In the genomic region with DNA sequence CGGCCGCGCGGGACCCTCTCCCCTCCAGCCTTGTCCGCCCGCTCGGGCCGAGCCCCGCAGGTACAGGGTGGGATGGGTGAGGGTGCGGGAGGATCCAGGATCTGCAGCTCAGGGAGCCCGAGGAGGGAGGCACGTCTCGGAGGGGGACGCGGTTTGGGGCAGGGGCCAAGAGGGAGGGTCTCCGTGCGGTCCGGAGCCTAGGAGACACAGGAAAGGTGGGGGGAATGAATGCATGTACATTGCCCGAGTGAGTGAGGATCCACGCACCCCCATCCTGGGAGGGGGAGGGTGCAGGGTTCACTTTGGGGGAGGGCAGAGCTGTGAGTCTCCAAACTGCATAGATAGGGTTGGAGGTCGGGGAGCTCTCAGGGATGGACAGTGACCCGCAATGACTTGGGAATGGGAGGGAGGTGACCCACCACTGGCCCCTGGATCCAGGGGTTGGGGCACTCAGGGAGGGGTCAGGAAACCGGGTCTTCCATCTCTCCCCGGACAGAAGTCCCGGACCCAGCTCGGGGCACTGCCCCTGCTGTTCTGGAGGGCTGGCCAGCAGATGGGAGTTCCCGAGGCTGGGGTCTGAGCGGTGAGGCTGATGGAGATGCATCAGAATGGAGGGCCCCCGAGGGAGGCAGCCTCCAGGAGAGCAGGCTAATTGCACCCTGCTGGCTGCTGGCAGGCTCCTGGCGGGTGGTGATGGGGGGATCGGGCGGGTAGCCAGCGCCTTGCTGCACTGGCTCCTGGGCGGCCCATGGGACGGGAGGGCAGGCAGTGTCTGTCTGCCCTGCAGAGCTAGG, we compare ENCODE assay signal across 13 cellular contexts. TPM values are rescaled to one million over a fixed set of nuclear protein-coding genes. Genes with fewer than 3 reads are reported as not detected.
DNase-seq lines count a peak whose midpoint lies in the region; ATAC-seq and TF ChIP-seq lines count a peak whose summit lies in the region.
"Had no signal": no experiment of that assay in that cellular context is flagged by ENCODE, and none has a peak within 500 bp of the region (broad histone marks: within the 10 kb centered on the region; RNA-seq: fewer than 3 reads in every experiment).

No MANE protein-coding gene starts in this region.

- intact Hi-C loops in spleen (cut with DNase I; ENCODE audit: low total_unique reads): no loop called here

- WGBS in spleen, 5 donors: 2 to 22% (median 19%) methylated on average over 19 to 35 of the region's 35 CpGs

- no peak overlapping the region for H3K27ac Mint-ChIP-seq in activated naive CD4-positive, alpha-beta T cell treated with anti-CD3 and anti-CD28 coated beads, Interleukin-2, amount 50 U/mL, for 24 hours
- H3K27ac Mint-ChIP-seq in stimulated activated memory B cell treated with anti-CD40 and anti-IgM and Interleukin-4, amounts not matched to agents 10 μg/mL and 1 μg/mL and 100 μg/mL, for 72 hours: no peak overlapping the region
- H3K27ac Mint-ChIP-seq: activated naive CD4-positive, alpha-beta T cell treated with anti-CD3 and anti-CD28 coated beads for 36 hours; dendritic cell treated with granulocyte-macrophage colony-stimulating factor and Interleukin-4, amounts not matched to agents 40 ng/mL and 50 ng/mL, for 4 days had no signal

- peaks cover 11% of the 10 kb centered on the region for H3K4me1 Mint-ChIP-seq in activated naive CD4-positive, alpha-beta T cell treated with anti-CD3 and anti-CD28 coated beads, Interleukin-2, amount 50 U/mL, for 24 hours
- H3K4me1 Mint-ChIP-seq in stimulated activated memory B cell treated with anti-CD40 and anti-IgM and Interleukin-4, amounts not matched to agents 10 μg/mL and 1 μg/mL and 100 μg/mL, for 72 hours: peaks cover 27% of the 10 kb centered on the region

- H3K4me3 Mint-ChIP-seq in activated naive CD4-positive, alpha-beta T cell treated with anti-CD3 and anti-CD28 coated beads, Interleukin-2, amount 50 U/mL, for 24 hours: peak overlapping the region; percentile 67
- H3K4me3 Mint-ChIP-seq in stimulated activated memory B cell treated with anti-CD40 and anti-IgM and Interleukin-4, amounts not matched to agents 10 μg/mL and 1 μg/mL and 100 μg/mL, for 72 hours: no peak overlapping the region
- H3K4me3 Mint-ChIP-seq: activated naive CD4-positive, alpha-beta T cell treated with anti-CD3 and anti-CD28 coated beads for 36 hours; dendritic cell treated with granulocyte-macrophage colony-stimulating factor and Interleukin-4, amounts not matched to agents 40 ng/mL and 50 ng/mL, for 4 days had no signal

- peak; percentile 17 for ATAC-seq in stimulated activated memory B cell treated with anti-CD40 and anti-IgM and Interleukin-4, amounts not matched to agents 10 μg/mL and 1 μg/mL and 100 μg/mL, for 72 hours

- H3K4me3 ChIP-seq in SK-N-MC (peak overlapping the region; percentile 86), iPS-20b (ENCODE audit: low read length) (peak overlapping the region; percentile 77), spleen (peak overlapping the region in 1 of 8 donors; percentile 46)
- H3K4me3 ChIP-seq: MG63 had no signal

- DNase-seq in activated naive CD4-positive, alpha-beta T cell (lab: John Stamatoyannopoulos, UW): no peak
- DNase-seq in SK-N-MC (ENCODE audit: low read depth, low spot score) (no peak), globus pallidus (ENCODE audit: low spot score) (no peak), spleen (no peak)
- no peak for DNase-seq in stimulated activated CD4-positive, alpha-beta T cell treated with anti-CD3 and anti-CD28 coated beads, Interleukin-4, amount 100 ng/mL, for 4 hours
- DNase-seq: activated CD4-positive, alpha-beta T cell treated with anti-CD3 and anti-CD28 coated beads, Interleukin-2, amount 50 U/mL, for 1 hour; activated naive CD4-positive, alpha-beta T cell treated with anti-CD3 and anti-CD28 coated beads for 36 hours; MG63; NCI-H526 treated with DMSO at 0.1 percent for 48 hours had no signal

- peak overlapping the region; percentile 70 for H3K9ac ChIP-seq in SK-N-MC (ENCODE audit: insufficient read length)
- H3K9ac ChIP-seq in iPS-20b (ENCODE audit: low read depth, low read length): peak overlapping the region; percentile 56; the same call in 1 of the 2 replicates

- no peak overlapping the region for H3K27ac ChIP-seq in SK-N-MC
- H3K27ac ChIP-seq in iPS-20b (ENCODE audit: low read length): no peak overlapping the region
- H3K27ac ChIP-seq in spleen: no peak overlapping the region

- peaks cover 25% of the 10 kb centered on the region for H3K27me3 Mint-ChIP-seq in activated naive CD4-positive, alpha-beta T cell treated with anti-CD3 and anti-CD28 coated beads, Interleukin-2, amount 50 U/mL, for 24 hours
- peaks cover 67% of the 10 kb centered on the region for H3K27me3 Mint-ChIP-seq in stimulated activated memory B cell treated with anti-CD40 and anti-IgM and Interleukin-4, amounts not matched to agents 10 μg/mL and 1 μg/mL and 100 μg/mL, for 72 hours

- no peak for TF ChIP-seq CTCF in spleen (IDR thresholded peaks at IDR 0.05 in 8 of 11, conservative IDR thresholded peaks at IDR 0.05 in 3 of 11)

- H3K9me3 Mint-ChIP-seq in activated naive CD4-positive, alpha-beta T cell treated with anti-CD3 and anti-CD28 coated beads, Interleukin-2, amount 50 U/mL, for 24 hours: no peaks in the 10 kb centered on the region
- H3K9me3 Mint-ChIP-seq in stimulated activated memory B cell treated with anti-CD40 and anti-IgM and Interleukin-4, amounts not matched to agents 10 μg/mL and 1 μg/mL and 100 μg/mL, for 72 hours: no peaks in the 10 kb centered on the region
- H3K9me3 Mint-ChIP-seq: activated naive CD4-positive, alpha-beta T cell treated with anti-CD3 and anti-CD28 coated beads for 36 hours; dendritic cell treated with granulocyte-macrophage colony-stimulating factor and Interleukin-4, amounts not matched to agents 40 ng/mL and 50 ng/mL, for 4 days had no signal

- H3K4me1 ChIP-seq in iPS-20b (ENCODE audit: insufficient read depth, low read length) (peaks cover 4% of the 10 kb centered on the region; the same call in 1 of the 2 replicates), spleen (peaks cover 0 to 13% (median 5%) of the 10 kb centered on the region in 6 donors)

- H3K36me3 ChIP-seq in SK-N-MC (ENCODE audit: insufficient read depth, low read length): no peaks in the 10 kb centered on the region
- H3K36me3 ChIP-seq in iPS-20b (ENCODE audit: insufficient read depth, low read depth, low read length): no peaks in the 10 kb centered on the region
- no peaks in the 10 kb centered on the region for H3K36me3 ChIP-seq in spleen
- H3K36me3 ChIP-seq: MG63 had no signal

- no peaks in the 10 kb centered on the region for H3K9me3 ChIP-seq in SK-N-MC (ENCODE audit: low read depth, low read length)
- H3K9me3 ChIP-seq in iPS-20b (ENCODE audit: insufficient read depth, low read depth, low read length): no peaks in the 10 kb centered on the region
- H3K9me3 ChIP-seq in spleen: no peaks in the 10 kb centered on the region
- H3K9me3 ChIP-seq: MG63 had no signal

- no peak for TF ChIP-seq POLR2A in spleen (IDR thresholded peaks at IDR 0.05)

- H3K36me3 Mint-ChIP-seq in activated naive CD4-positive, alpha-beta T cell treated with anti-CD3 and anti-CD28 coated beads, Interleukin-2, amount 50 U/mL, for 24 hours: peaks cover 4% of the 10 kb centered on the region
- H3K36me3 Mint-ChIP-seq in stimulated activated memory B cell treated with anti-CD40 and anti-IgM and Interleukin-4, amounts not matched to agents 10 μg/mL and 1 μg/mL and 100 μg/mL, for 72 hours: peaks cover 5% of the 10 kb centered on the region

- peaks cover 18% of the 10 kb centered on the region for H3K27me3 ChIP-seq in iPS-20b (ENCODE audit: insufficient read depth, low read length)
- peaks cover 0 to 68% (median 32%) of the 10 kb centered on the region in 7 donors for H3K27me3 ChIP-seq in spleen (replicated peaks in 1 of 7)

RNA-seq across cellular contexts. Expression of gene KCNN1, which starts 0.5 kb away (rescaled TPM):
- total RNA-seq in spleen: not detected
- under 1 TPM; 0.03 to 0.10 (median 0.04) TPM for polyA plus RNA-seq in spleen

RNA-seq across cellular contexts. Expression of gene CCDC124, which starts 34.6 kb away (rescaled TPM):
- 10 to 100 TPM; 29.5 to 48.6 (median 41.2) TPM for total RNA-seq in spleen
- polyA plus RNA-seq in spleen: 10 to 100 TPM; 62.4 to 89.9 (median 86.1) TPM

RNA-seq across cellular contexts. Expression of gene ARRDC2, which starts 40.5 kb away (rescaled TPM):
- 10 to 100 TPM; 46.0 to 64.6 (median 50.5) TPM for total RNA-seq in spleen
- 10 to 100 TPM; 61.5 to 70.4 (median 64.8) TPM for polyA plus RNA-seq in spleen
